In the genomic region with DNA sequence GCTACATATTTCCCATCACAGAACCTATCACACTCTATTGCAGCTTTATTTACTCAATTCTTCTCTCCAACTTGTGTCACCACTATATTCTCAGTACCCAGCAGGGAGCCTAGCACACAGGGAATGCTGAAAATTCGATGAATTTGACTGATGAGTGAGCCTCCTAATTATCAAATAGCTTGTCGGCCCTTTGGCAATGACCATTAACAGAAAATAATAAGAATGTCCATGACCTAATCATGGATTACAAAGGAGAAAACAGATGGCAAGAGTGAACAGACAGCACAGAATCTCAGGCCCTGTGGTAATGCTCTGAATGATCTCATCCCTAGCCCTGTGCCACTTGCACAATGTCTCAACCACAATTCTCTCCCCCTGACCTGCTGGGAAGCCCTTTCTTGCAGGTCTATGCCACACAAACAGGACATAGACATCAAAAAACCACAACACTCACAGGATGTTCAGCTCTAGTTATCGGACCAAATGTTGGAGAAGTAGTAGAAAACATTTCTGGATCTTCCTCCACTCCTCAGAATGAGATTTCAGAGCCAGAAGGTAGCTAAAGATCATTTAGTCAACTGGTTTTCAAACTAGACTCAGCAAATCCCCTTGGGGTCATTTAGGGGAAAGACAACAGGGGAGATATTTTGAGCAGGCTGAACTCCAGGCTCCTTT, we compare ENCODE assay signal across 9 cellular contexts.
DNase-seq lines count a peak whose midpoint lies in the region; ATAC-seq, FAIRE-seq and TF ChIP-seq lines count a peak whose summit lies in the region.
"Had no signal": no experiment of that assay in that cellular context is flagged by ENCODE, and none has a peak within 500 bp of the region (broad histone marks: within the 10 kb centered on the region; RNA-seq: fewer than 3 reads in every experiment).

No MANE protein-coding gene starts in this region.

- intact Hi-C loops in stomach (cut with DNase I; ENCODE audit: low total_unique reads), result no loop called here
- intact Hi-C loops in colonic mucosa (cut with DNase I), result no loop called here

- TF ChIP-seq EP300 in stomach (IDR thresholded peaks at IDR 0.05), result no peak

- H3K9ac ChIP-seq in adipocyte (ENCODE audit: low read length) (peak overlapping the region; percentile 33), colonic mucosa (ENCODE audit: low read depth in 2 of 2, low read length in 2 of 2) (no peak overlapping the region)

- peak; percentile 5 for FAIRE-seq in GM12892 (lab: Jason Lieb, UNC)

- H3K4me1 ChIP-seq in adipocyte (ENCODE audit: control insufficient read depth, insufficient read depth, low read length) (peaks cover 57% of the 10 kb centered on the region), stomach (peaks cover 16 to 65% (median 42%) of the 10 kb centered on the region in 4 donors), colonic mucosa (peaks cover 18% of the 10 kb centered on the region)

- WGBS in stomach, 5 donors, result 52 to 65% (median 60%) methylated on average over 3 of the region's 3 CpGs

- H3K36me3 ChIP-seq in adipocyte (ENCODE audit: control insufficient read depth, insufficient read depth, low read length, severe bottlenecking), result peaks cover 8% of the 10 kb centered on the region
- no peaks in the 10 kb centered on the region for H3K36me3 ChIP-seq in stomach
- no peaks in the 10 kb centered on the region for H3K36me3 ChIP-seq in colonic mucosa
- H3K36me3 ChIP-seq: Peyer's patch had no signal

- ATAC-seq in HG03460 (IDR thresholded peaks at IDR 0.05; ENCODE audit: unreplicated experiment) (no peak), HG02798 (IDR thresholded peaks at IDR 0.05; ENCODE audit: poor library complexity, unreplicated experiment) (no peak)

- TF ChIP-seq POLR2A in GM12892 (IDR thresholded peaks at IDR 0.05; ENCODE audit: low read depth, low read length), result no peak
- no peak for TF ChIP-seq POLR2A in stomach (IDR thresholded peaks at IDR 0.05)

- H3K9me3 ChIP-seq in adipocyte (ENCODE audit: control insufficient read depth, low read length) (no peaks in the 10 kb centered on the region), stomach (no peaks in the 10 kb centered on the region), colonic mucosa (no peaks in the 10 kb centered on the region)
- H3K9me3 ChIP-seq: Peyer's patch had no signal

- DNase-seq in GM12892 (ENCODE audit: insufficient read length) (no peak), NOMO-1 treated with dmso at 0.1 percent for 144 hours (lab: John Stamatoyannopoulos, UW; ENCODE audit: unreplicated experiment) (peak; percentile 45), adipocyte (ENCODE audit: low read depth) (peak; percentile 92), hepatic stellate cell (ENCODE audit: low spot score) (peak; percentile 71), stomach (peak; percentile 30), colonic mucosa (no peak)

- TF ChIP-seq CTCF in stomach (IDR thresholded peaks at IDR 0.05) (no peak), colonic mucosa (IDR thresholded peaks at IDR 0.05) (no peak)

- H3K27me3 ChIP-seq in adipocyte (replicated peaks; ENCODE audit: control insufficient read depth, insufficient read depth, low read length) (no peaks in the 10 kb centered on the region), stomach (no peaks in the 10 kb centered on the region), colonic mucosa (no peaks in the 10 kb centered on the region)
- H3K27me3 ChIP-seq: Peyer's patch had no signal

- H3K27ac ChIP-seq in stomach (peak overlapping the region in 4 of 5 donors; percentile 14 to 63 (median 52)), colonic mucosa (no peak overlapping the region)

- H3K4me3 ChIP-seq in adipocyte (ENCODE audit: low read length) (peak overlapping the region; percentile 31), stomach (no peak overlapping the region), colonic mucosa (no peak overlapping the region)
- H3K4me3 ChIP-seq: Peyer's patch had no signal

Comparison
In these comparisons a context has a peak if more than half of its experiments do, and no peak if none do; other contexts are left out.
1. DNase-seq: peak in NOMO-1 treated with dmso at 0.1 percent for 144 hours (single experiment), adipocyte (single experiment), hepatic stellate cell (single experiment) and stomach (single experiment); none in GM12892 (single experiment) and colonic mucosa (single experiment).